ENCODE assay signal across 17 cellular contexts in the genomic region with DNA sequence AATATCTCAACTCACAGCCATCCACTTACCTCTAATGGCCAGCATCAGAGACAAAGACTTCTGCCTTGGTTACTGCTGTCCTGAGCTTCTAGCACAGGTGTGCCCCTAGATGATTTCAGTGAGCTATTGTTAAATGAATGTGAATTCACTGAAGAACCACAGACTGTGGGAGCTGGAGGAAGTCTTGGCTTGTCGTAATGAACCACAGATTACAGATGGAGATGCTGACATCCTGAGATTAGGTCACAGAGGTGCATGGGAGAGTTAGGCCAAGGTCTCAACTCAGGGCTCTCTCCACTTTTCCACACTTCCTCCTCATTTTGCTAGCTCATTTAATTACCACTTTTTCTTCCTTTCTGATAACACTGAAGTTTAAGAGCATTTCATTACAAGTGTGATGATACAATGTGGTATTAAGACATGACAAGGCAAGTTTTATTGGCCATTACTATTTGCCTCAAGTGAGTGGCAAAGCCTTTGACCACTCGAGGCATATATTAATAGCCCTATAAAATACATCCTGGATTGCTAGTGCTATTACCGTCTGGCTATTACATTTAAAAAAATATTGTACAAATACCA. TPM values are rescaled to one million over a fixed set of nuclear protein-coding genes. Genes with fewer than 3 reads are reported as not detected.
"Had no signal": no experiment of that assay in that cellular context is flagged by ENCODE, and none has a peak within 500 bp of the region (broad histone marks: within the 10 kb centered on the region; RNA-seq: fewer than 3 reads in every experiment).

No MANE protein-coding gene starts in this region.

- H3K9me3 ChIP-seq: right atrium auricular region, SK-N-SH, upper lobe of left lung had no signal

- DNase-seq: activated CD4-positive, alpha-beta T cell treated with anti-CD3 and anti-CD28 coated beads for 36 hours; activated naive CD4-positive, alpha-beta T cell treated with anti-CD3 and anti-CD28 coated beads, Interleukin-2, amount 10 ng/mL, durations not matched to agents 7 days and 5 days; activated T-cell treated with anti-CD3 and anti-CD28 coated beads for 4 hours; amygdala; brain microvascular endothelial cell; endodermal cell; hippocampal formation; kidney glomerular epithelial cell; SK-N-SH; stimulated activated CD4-positive, alpha-beta T cell treated with anti-CD3 and anti-CD28 coated beads, Interleukin-2, amount 100 ng/mL, for 24 hours; stimulated activated naive CD4-positive, alpha-beta T cell; upper lobe of left lung; WERI-Rb-1 had no signal

- ATAC-seq: activated CD4-positive, alpha-beta T cell treated with anti-CD3 and anti-CD28 coated beads for 36 hours; activated T-helper 17 cell treated with anti-CD3 and anti-CD28 coated beads, Interleukin-2, amount 50 U/mL, for 72 hours had no signal

- H3K4me3 ChIP-seq: right atrium auricular region, upper lobe of left lung had no signal

- H3K27ac Mint-ChIP-seq: activated CD4-positive, alpha-beta T cell treated with anti-CD3 and anti-CD28 coated beads for 36 hours; activated naive CD4-positive, alpha-beta T cell treated with anti-CD3 and anti-CD28 coated beads, Interleukin-2, amount 10 ng/mL, durations not matched to agents 7 days and 5 days; activated T-helper 17 cell treated with anti-CD3 and anti-CD28 coated beads, Interleukin-2, amount 50 U/mL, for 72 hours; endodermal cell had no signal

- H3K4me2 ChIP-seq: SK-N-SH had no signal

- H3K27me3 Mint-ChIP-seq: activated CD4-positive, alpha-beta T cell treated with anti-CD3 and anti-CD28 coated beads for 36 hours; activated naive CD4-positive, alpha-beta T cell treated with anti-CD3 and anti-CD28 coated beads, Interleukin-2, amount 10 ng/mL, durations not matched to agents 7 days and 5 days had no signal

- H3K27ac ChIP-seq: brain microvascular endothelial cell, right atrium auricular region, upper lobe of left lung, WERI-Rb-1 had no signal

- H3K36me3 Mint-ChIP-seq: activated naive CD4-positive, alpha-beta T cell treated with anti-CD3 and anti-CD28 coated beads, Interleukin-2, amount 10 ng/mL, durations not matched to agents 7 days and 5 days had no signal

- H3K36me3 ChIP-seq: brain microvascular endothelial cell, right atrium auricular region, upper lobe of left lung, WERI-Rb-1 had no signal

- H3K27me3 ChIP-seq: brain microvascular endothelial cell, right atrium auricular region, upper lobe of left lung had no signal

- H3K4me3 Mint-ChIP-seq: activated CD4-positive, alpha-beta T cell treated with anti-CD3 and anti-CD28 coated beads for 36 hours; activated naive CD4-positive, alpha-beta T cell treated with anti-CD3 and anti-CD28 coated beads, Interleukin-2, amount 10 ng/mL, durations not matched to agents 7 days and 5 days; activated T-helper 17 cell treated with anti-CD3 and anti-CD28 coated beads, Interleukin-2, amount 50 U/mL, for 72 hours; endodermal cell; mesothelial cell of epicardium had no signal

- H3K4me1 Mint-ChIP-seq: activated CD4-positive, alpha-beta T cell treated with anti-CD3 and anti-CD28 coated beads for 36 hours; activated T-helper 17 cell treated with anti-CD3 and anti-CD28 coated beads, Interleukin-2, amount 50 U/mL, for 72 hours had no signal

- H3K9me3 Mint-ChIP-seq: activated naive CD4-positive, alpha-beta T cell treated with anti-CD3 and anti-CD28 coated beads, Interleukin-2, amount 10 ng/mL, durations not matched to agents 7 days and 5 days; activated T-helper 17 cell treated with anti-CD3 and anti-CD28 coated beads, Interleukin-2, amount 50 U/mL, for 72 hours; endodermal cell; mesothelial cell of epicardium had no signal

- H3K4me1 ChIP-seq: right atrium auricular region had no signal

RNA-seq across cellular contexts. Expression of a gene that starts 30.8 kb away (rescaled TPM):
- total RNA-seq: myocyte had no signal
